In the genomic region with DNA sequence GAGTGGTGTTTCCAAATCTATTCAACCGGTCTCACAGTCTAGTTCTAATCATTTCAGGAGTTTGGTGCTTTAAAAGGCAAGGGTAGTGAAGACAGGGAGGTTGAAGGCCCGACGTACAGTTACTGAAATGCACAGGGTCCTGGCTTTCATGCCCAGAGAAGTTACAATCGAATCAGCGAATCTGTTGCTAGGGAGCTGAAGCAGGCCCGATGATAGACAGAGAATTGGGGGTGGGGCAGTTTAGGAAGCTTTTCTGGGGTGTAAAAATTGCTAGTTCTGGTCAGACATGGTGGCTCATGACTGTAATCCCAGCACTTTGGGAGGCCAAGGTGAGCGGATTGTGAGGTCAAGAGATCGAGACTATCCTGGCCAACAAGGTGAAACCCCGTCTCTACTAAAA, we compare ENCODE assay signal across 23 cellular contexts.
"Had no signal": no experiment of that assay in that cellular context is flagged by ENCODE, and none has a peak within 500 bp of the region (broad histone marks: within the 10 kb centered on the region; RNA-seq: fewer than 3 reads in every experiment).

No MANE protein-coding gene starts in this region.

- H3K27me3 ChIP-seq: dorsolateral prefrontal cortex, heart right ventricle, left lung, sigmoid colon, stomach, tibial nerve, upper lobe of right lung, vagina had no signal

- H3K9me3 ChIP-seq: left lung, psoas muscle, sigmoid colon, stomach, tibial nerve, upper lobe of right lung, vagina had no signal

- H3K79me2 ChIP-seq: parathyroid adenoma had no signal

- H3K9ac ChIP-seq: parathyroid adenoma had no signal

- H3K4me3 ChIP-seq: heart right ventricle, left lung, lung, psoas muscle, sigmoid colon, skin epidermis, stomach, tibial nerve, upper lobe of right lung, vagina had no signal

- FAIRE-seq: keratinocyte had no signal

- H3K4me3 Mint-ChIP-seq: naive B cell, nephron had no signal

- ATAC-seq: left lung, upper lobe of right lung had no signal

- H3K27ac ChIP-seq: left lung, parathyroid adenoma, psoas muscle, sigmoid colon, skin epidermis, stomach, upper lobe of right lung, vagina had no signal

- DNase-seq: cortex of kidney; dorsolateral prefrontal cortex; effector CD8-positive, alpha-beta T cell; foreskin melanocyte; heart right ventricle; left lung; mesendoderm; naive B cell; psoas muscle; retina; sigmoid colon; stimulated activated CD4-positive, alpha-beta T cell treated with anti-CD3 and anti-CD28 coated beads, Interleukin-12 subunit alpha, Interleukin-12 subunit beta, amount 100 ng/mL, for 4 hours; stimulated activated naive CD4-positive, alpha-beta T cell; stomach; substantia nigra; upper lobe of right lung had no signal

- H3K4me1 ChIP-seq: left lung, psoas muscle, sigmoid colon, upper lobe of right lung, vagina had no signal

- H3K36me3 ChIP-seq: heart right ventricle, left lung, sigmoid colon, stomach, tibial nerve, upper lobe of right lung, vagina had no signal

- H3K4me1 Mint-ChIP-seq: naive B cell had no signal
